ENCODE assay signal across 5 cellular contexts in genomic region chr7:74207586-74207985, GRCh38.
"Had no signal": no experiment of that assay in that cellular context is flagged by ENCODE, and none has a peak within 500 bp of the region (broad histone marks: within the 10 kb centered on the region; RNA-seq: fewer than 3 reads in every experiment).

No MANE protein-coding gene starts in this region.

- H2AFZ ChIP-seq: hepatocyte had no signal

- H3K9me3 Mint-ChIP-seq: activated naive CD8-positive, alpha-beta T cell treated with anti-CD3 and anti-CD28 coated beads, Interleukin-2, amount 50 U/mL, for 24 hours; activated T-helper 1 cell treated with anti-CD3 and anti-CD28 coated beads, Interleukin-12 subunit alpha, Interleukin-12 subunit beta, Interleukin-2, Interleukin-4 antibody, amounts not matched to agents 30 ng/mL and 10 ng/mL and 1 ng/mL, durations not matched to agents 14 hours and 24 hours and 36 hours had no signal

- H3K27me3 ChIP-seq: hepatocyte, left lung had no signal

- H3K27ac Mint-ChIP-seq: activated naive CD8-positive, alpha-beta T cell treated with anti-CD3 and anti-CD28 coated beads, Interleukin-2, amount 50 U/mL, for 24 hours; activated T-helper 1 cell treated with anti-CD3 and anti-CD28 coated beads, Interleukin-12 subunit alpha, Interleukin-12 subunit beta, Interleukin-2, Interleukin-4 antibody, amounts not matched to agents 30 ng/mL and 10 ng/mL and 1 ng/mL, durations not matched to agents 14 hours and 24 hours and 36 hours had no signal

- H3K36me3 ChIP-seq: left lung had no signal

- H3K27ac ChIP-seq: hepatocyte, left lung had no signal

- H3K4me3 Mint-ChIP-seq: activated naive CD8-positive, alpha-beta T cell treated with anti-CD3 and anti-CD28 coated beads, Interleukin-2, amount 50 U/mL, for 24 hours had no signal

- H3K4me3 ChIP-seq: hepatocyte, left lung had no signal

- ATAC-seq: activated naive CD8-positive, alpha-beta T cell treated with anti-CD3 and anti-CD28 coated beads, Interleukin-2, amount 50 U/mL, for 24 hours; left lung had no signal

- H3K9me3 ChIP-seq: left lung had no signal

- DNase-seq: activated naive CD8-positive, alpha-beta T cell treated with anti-CD3 and anti-CD28 coated beads, Interleukin-2, amount 50 U/mL, for 24 hours; cerebellar nuclear complex had no signal
